Comparison of ENCODE assay signal across 1 cellular context in genomic region chr19:14405758-14406644, GRCh38.
TF ChIP-seq lines count a peak whose summit lies in the region.

No MANE protein-coding gene starts in this region.

TF ChIP-seq in WTC11, 78 proteins besides CTCF, POLR2A, EP300 and RAD21 (continued from another document and continues in another):
- TF ChIP-seq, protein P1, sequence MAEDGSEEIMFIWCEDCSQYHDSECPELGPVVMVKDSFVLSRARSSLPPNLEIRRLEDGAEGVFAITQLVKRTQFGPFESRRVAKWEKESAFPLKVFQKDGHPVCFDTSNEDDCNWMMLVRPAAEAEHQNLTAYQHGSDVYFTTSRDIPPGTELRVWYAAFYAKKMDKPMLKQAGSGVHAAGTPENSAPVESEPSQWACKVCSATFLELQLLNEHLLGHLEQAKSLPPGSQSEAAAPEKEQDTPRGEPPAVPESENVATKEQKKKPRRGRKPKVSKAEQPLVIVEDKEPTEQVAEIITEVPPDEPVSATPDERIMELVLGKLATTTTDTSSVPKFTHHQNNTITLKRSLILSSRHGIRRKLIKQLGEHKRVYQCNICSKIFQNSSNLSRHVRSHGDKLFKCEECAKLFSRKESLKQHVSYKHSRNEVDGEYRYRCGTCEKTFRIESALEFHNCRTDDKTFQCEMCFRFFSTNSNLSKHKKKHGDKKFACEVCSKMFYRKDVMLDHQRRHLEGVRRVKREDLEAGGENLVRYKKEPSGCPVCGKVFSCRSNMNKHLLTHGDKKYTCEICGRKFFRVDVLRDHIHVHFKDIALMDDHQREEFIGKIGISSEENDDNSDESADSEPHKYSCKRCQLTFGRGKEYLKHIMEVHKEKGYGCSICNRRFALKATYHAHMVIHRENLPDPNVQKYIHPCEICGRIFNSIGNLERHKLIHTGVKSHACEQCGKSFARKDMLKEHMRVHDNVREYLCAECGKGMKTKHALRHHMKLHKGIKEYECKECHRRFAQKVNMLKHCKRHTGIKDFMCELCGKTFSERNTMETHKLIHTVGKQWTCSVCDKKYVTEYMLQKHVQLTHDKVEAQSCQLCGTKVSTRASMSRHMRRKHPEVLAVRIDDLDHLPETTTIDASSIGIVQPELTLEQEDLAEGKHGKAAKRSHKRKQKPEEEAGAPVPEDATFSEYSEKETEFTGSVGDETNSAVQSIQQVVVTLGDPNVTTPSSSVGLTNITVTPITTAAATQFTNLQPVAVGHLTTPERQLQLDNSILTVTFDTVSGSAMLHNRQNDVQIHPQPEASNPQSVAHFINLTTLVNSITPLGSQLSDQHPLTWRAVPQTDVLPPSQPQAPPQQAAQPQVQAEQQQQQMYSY (CRISPR knock-in tag; IDR thresholded peaks at IDR 0.05): peak; percentile 10; the same call in 1 of the 2 replicates
- TF ChIP-seq ZNF138 (CRISPR knock-in tag; conservative IDR thresholded peaks at IDR 0.05) (no peak), NFYB (CRISPR knock-in tag; conservative IDR thresholded peaks at IDR 0.05; ENCODE audit: low read depth) (no peak; the same call in 1 of the 2 replicates), SP1 (CRISPR knock-in tag; conservative IDR thresholded peaks at IDR 0.05) (peak; percentile 98), EMX1 (CRISPR knock-in tag; IDR thresholded peaks at IDR 0.05) (no peak), CREM (CRISPR knock-in tag; IDR thresholded peaks at IDR 0.05) (no peak), TEAD4 (CRISPR knock-in tag; IDR thresholded peaks at IDR 0.05) (no peak), PREB (CRISPR knock-in tag; IDR thresholded peaks at IDR 0.05; ENCODE audit: borderline replicate concordance) (no peak), RELA (CRISPR knock-in tag; IDR thresholded peaks at IDR 0.05; ENCODE audit: borderline replicate concordance) (0 out of 2 replicates have a peak, but pooled peaks have one; percentile 33), RORB (CRISPR knock-in tag; IDR thresholded peaks at IDR 0.05) (no peak), ZNF219 (CRISPR knock-in tag; IDR thresholded peaks at IDR 0.05; ENCODE audit: borderline replicate concordance) (no peak), ERG (CRISPR knock-in tag; IDR thresholded peaks at IDR 0.05) (no peak), ELF4 (CRISPR knock-in tag; IDR thresholded peaks at IDR 0.05; ENCODE audit: low read depth) (no peak), HMGXB4 (CRISPR knock-in tag; IDR thresholded peaks at IDR 0.05) (no peak; the same call in 1 of the 2 replicates), IRF2 (CRISPR knock-in tag; IDR thresholded peaks at IDR 0.05; ENCODE audit: borderline replicate concordance, low read depth) (no peak), ZNF317 (CRISPR knock-in tag; IDR thresholded peaks at IDR 0.05; ENCODE audit: borderline replicate concordance, low read depth) (no peak), ZNF423 (CRISPR knock-in tag; IDR thresholded peaks at IDR 0.05) (no peak), ZNF121 (CRISPR knock-in tag; IDR thresholded peaks at IDR 0.05) (no peak), FOXJ3 (CRISPR knock-in tag; IDR thresholded peaks at IDR 0.05; ENCODE audit: borderline replicate concordance) (no peak), OVOL2 (CRISPR knock-in tag; IDR thresholded peaks at IDR 0.05; ENCODE audit: borderline replicate concordance) (no peak), IRF1 (CRISPR knock-in tag; IDR thresholded peaks at IDR 0.05) (no peak), ZNF396 (CRISPR knock-in tag; IDR thresholded peaks at IDR 0.05; ENCODE audit: borderline replicate concordance) (no peak), ZNF416 (CRISPR knock-in tag; IDR thresholded peaks at IDR 0.05) (no peak), ESRRA (CRISPR knock-in tag; IDR thresholded peaks at IDR 0.05; ENCODE audit: borderline replicate concordance) (no peak), AR (CRISPR knock-in tag; IDR thresholded peaks at IDR 0.05) (no peak)
- TF ChIP-seq, protein P2, sequence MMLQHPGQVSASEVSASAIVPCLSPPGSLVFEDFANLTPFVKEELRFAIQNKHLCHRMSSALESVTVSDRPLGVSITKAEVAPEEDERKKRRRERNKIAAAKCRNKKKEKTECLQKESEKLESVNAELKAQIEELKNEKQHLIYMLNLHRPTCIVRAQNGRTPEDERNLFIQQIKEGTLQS (CRISPR knock-in tag; conservative IDR thresholded peaks at IDR 0.05): no peak
- TF ChIP-seq, protein P3, sequence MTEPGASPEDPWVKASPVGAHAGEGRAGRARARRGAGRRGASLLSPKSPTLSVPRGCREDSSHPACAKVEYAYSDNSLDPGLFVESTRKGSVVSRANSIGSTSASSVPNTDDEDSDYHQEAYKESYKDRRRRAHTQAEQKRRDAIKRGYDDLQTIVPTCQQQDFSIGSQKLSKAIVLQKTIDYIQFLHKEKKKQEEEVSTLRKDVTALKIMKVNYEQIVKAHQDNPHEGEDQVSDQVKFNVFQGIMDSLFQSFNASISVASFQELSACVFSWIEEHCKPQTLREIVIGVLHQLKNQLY (CRISPR knock-in tag; IDR thresholded peaks at IDR 0.05): 0 out of 2 replicates have a peak, but pooled peaks have one; percentile 49
- TF ChIP-seq, protein P4, sequence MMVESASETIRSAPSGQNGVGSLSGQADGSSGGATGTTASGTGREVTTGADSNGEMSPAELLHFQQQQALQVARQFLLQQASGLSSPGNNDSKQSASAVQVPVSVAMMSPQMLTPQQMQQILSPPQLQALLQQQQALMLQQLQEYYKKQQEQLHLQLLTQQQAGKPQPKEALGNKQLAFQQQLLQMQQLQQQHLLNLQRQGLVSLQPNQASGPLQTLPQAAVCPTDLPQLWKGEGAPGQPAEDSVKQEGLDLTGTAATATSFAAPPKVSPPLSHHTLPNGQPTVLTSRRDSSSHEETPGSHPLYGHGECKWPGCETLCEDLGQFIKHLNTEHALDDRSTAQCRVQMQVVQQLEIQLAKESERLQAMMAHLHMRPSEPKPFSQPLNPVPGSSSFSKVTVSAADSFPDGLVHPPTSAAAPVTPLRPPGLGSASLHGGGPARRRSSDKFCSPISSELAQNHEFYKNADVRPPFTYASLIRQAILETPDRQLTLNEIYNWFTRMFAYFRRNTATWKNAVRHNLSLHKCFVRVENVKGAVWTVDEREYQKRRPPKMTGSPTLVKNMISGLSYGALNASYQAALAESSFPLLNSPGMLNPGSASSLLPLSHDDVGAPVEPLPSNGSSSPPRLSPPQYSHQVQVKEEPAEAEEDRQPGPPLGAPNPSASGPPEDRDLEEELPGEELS (CRISPR knock-in tag; IDR thresholded peaks at IDR 0.05): peak; percentile 49; the same call in 1 of the 2 replicates
- TF ChIP-seq, protein P5, sequence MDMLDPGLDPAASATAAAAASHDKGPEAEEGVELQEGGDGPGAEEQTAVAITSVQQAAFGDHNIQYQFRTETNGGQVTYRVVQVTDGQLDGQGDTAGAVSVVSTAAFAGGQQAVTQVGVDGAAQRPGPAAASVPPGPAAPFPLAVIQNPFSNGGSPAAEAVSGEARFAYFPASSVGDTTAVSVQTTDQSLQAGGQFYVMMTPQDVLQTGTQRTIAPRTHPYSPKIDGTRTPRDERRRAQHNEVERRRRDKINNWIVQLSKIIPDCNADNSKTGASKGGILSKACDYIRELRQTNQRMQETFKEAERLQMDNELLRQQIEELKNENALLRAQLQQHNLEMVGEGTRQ (CRISPR knock-in tag; IDR thresholded peaks at IDR 0.05): peak; percentile 26; the same call in 1 of the 2 replicates
- TF ChIP-seq, protein P6, sequence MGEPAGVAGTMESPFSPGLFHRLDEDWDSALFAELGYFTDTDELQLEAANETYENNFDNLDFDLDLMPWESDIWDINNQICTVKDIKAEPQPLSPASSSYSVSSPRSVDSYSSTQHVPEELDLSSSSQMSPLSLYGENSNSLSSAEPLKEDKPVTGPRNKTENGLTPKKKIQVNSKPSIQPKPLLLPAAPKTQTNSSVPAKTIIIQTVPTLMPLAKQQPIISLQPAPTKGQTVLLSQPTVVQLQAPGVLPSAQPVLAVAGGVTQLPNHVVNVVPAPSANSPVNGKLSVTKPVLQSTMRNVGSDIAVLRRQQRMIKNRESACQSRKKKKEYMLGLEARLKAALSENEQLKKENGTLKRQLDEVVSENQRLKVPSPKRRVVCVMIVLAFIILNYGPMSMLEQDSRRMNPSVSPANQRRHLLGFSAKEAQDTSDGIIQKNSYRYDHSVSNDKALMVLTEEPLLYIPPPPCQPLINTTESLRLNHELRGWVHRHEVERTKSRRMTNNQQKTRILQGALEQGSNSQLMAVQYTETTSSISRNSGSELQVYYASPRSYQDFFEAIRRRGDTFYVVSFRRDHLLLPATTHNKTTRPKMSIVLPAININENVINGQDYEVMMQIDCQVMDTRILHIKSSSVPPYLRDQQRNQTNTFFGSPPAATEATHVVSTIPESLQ (CRISPR knock-in tag; IDR thresholded peaks at IDR 0.05): no peak
- TF ChIP-seq, protein P7, sequence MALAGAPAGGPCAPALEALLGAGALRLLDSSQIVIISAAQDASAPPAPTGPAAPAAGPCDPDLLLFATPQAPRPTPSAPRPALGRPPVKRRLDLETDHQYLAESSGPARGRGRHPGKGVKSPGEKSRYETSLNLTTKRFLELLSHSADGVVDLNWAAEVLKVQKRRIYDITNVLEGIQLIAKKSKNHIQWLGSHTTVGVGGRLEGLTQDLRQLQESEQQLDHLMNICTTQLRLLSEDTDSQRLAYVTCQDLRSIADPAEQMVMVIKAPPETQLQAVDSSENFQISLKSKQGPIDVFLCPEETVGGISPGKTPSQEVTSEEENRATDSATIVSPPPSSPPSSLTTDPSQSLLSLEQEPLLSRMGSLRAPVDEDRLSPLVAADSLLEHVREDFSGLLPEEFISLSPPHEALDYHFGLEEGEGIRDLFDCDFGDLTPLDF (CRISPR knock-in tag; IDR thresholded peaks at IDR 0.05): no peak
